In genomic region chr1:243559575-243560172, GRCh38 we compare ENCODE assay signal across 16 cellular contexts.
A peak's percentile ranks its signal among the peaks of the same experiment; 100 is the strongest.
DNase-seq lines count a peak whose midpoint lies in the region; ATAC-seq and TF ChIP-seq lines count a peak whose summit lies in the region.
"Had no signal": no experiment of that assay in that cellular context is flagged by ENCODE, and none has a peak within 500 bp of the region (broad histone marks: within the 10 kb centered on the region; RNA-seq: fewer than 3 reads in every experiment).

No MANE protein-coding gene starts in this region.

- H3K27ac ChIP-seq in mesenchymal stem cell (ENCODE audit: low read length, poor library complexity, severe bottlenecking): no peak overlapping the region
- no peak overlapping the region for H3K27ac ChIP-seq in coronary artery
- H3K27ac ChIP-seq: right lobe of liver, RWPE1 had no signal

- H2BK5ac ChIP-seq in mesenchymal stem cell (ENCODE audit: low read depth, low read length, poor library complexity, severe bottlenecking): no peak overlapping the region

- peak overlapping the region in 1 of 2 experiments; percentile 64 for H3K18ac ChIP-seq in mesenchymal stem cell (ENCODE audit: low read depth in 1 of 2, low read length in 2 of 2)

- no peak overlapping the region for H4K91ac ChIP-seq in mesenchymal stem cell (ENCODE audit: low read length)

- no peak overlapping the region for H3K23ac ChIP-seq in mesenchymal stem cell (ENCODE audit: low read length in 2 of 2)

- H3K4me3 ChIP-seq in mesenchymal stem cell (ENCODE audit: insufficient read depth in 1 of 2, low read depth in 1 of 2, low read length in 2 of 2) (no peak overlapping the region), coronary artery (no peak overlapping the region)
- H3K4me3 ChIP-seq: HAP-1, right lobe of liver had no signal

- H3K14ac ChIP-seq in mesenchymal stem cell (ENCODE audit: low read length in 2 of 2): no peak overlapping the region

- H3K4me2 ChIP-seq in mesenchymal stem cell (ENCODE audit: low read length, poor library complexity, severe bottlenecking): no peak overlapping the region

- no peak overlapping the region for H2AFZ ChIP-seq in mesenchymal stem cell (ENCODE audit: low read depth, low read length)

- H3K79me1 ChIP-seq in mesenchymal stem cell (replicated peaks; ENCODE audit: low read length, poor library complexity, severe bottlenecking): peaks cover 1% of the 10 kb centered on the region

- H3K27me3 ChIP-seq in mesenchymal stem cell (ENCODE audit: control insufficient read depth in 1 of 2, insufficient read depth in 1 of 2, low read length in 2 of 2): no peaks in the 10 kb centered on the region
- H3K27me3 ChIP-seq: right lobe of liver had no signal

- H3K9ac ChIP-seq in mesenchymal stem cell (ENCODE audit: low read length): no peak overlapping the region

- H2BK15ac ChIP-seq in mesenchymal stem cell (ENCODE audit: low read depth, poor library complexity, severe bottlenecking): no peak overlapping the region

- WGBS in mesenchymal stem cell: 49% methylated on average over 5 of the region's 7 CpGs

- peaks cover 9% of the 10 kb centered on the region for H3K9me3 ChIP-seq in mesenchymal stem cell (ENCODE audit: control insufficient read depth, low read length)
- H3K9me3 ChIP-seq: right lobe of liver had no signal

- TF ChIP-seq CTCF in coronary artery (IDR thresholded peaks at IDR 0.05): no peak

- peaks cover 3 to 42% of the 10 kb centered on the region in 2 experiments for H3K36me3 ChIP-seq in mesenchymal stem cell (ENCODE audit: control insufficient read depth in 1 of 2, insufficient read depth in 2 of 2, low read depth in 1 of 2, low read length in 2 of 2)
- H3K36me3 ChIP-seq: HAP-1, right lobe of liver had no signal

- no peak overlapping the region for H2BK120ac ChIP-seq in mesenchymal stem cell (ENCODE audit: low read depth, low read length)

- H4K8ac ChIP-seq in mesenchymal stem cell (ENCODE audit: low read length): peak overlapping the region; percentile 71

- no peak for ATAC-seq in GM21447 (IDR thresholded peaks at IDR 0.05; ENCODE audit: unreplicated experiment)
- ATAC-seq in HG03469 (IDR thresholded peaks at IDR 0.05; ENCODE audit: unreplicated experiment): no peak
- ATAC-seq: activated T-helper 17 cell treated with anti-CD3 and anti-CD28 coated beads, Interleukin-2, amount 50 U/mL, for 72 hours had no signal

- H2BK12ac ChIP-seq in mesenchymal stem cell (ENCODE audit: low read length in 2 of 2): no peak overlapping the region

- DNase-seq in DMS 273 treated with DMSO at 0.1 percent for 48 hours (lab: John Stamatoyannopoulos, UW) (peak; percentile 19), HPDE6-E6E7 (ENCODE audit: extremely low spot score) (peak; percentile 6), astrocyte of the hippocampus (ENCODE audit: low read depth, low spot score) (peak; percentile 20), mesenchymal stem cell (peak; percentile 85), coronary artery (ENCODE audit: low spot score) (no peak)
- DNase-seq in activated CD4-positive, alpha-beta T cell treated with anti-CD3 and anti-CD28 coated beads for 48 hours: no peak
- DNase-seq: activated CD4-positive, CD25-positive, alpha-beta regulatory T cell; hypothalamus; NCI-H2081 treated with DMSO at 0.1 percent for 48 hours; right lobe of liver; stimulated activated CD4-positive, alpha-beta T cell treated with anti-CD3 and anti-CD28 coated beads, Interleukin-1b, Interleukin-23, amount 100 ng/mL, for 48 hours had no signal

- no peak overlapping the region for H2AK5ac ChIP-seq in mesenchymal stem cell (ENCODE audit: low read length, severe bottlenecking)

- H3K4ac ChIP-seq in mesenchymal stem cell (ENCODE audit: low read depth in 1 of 2, low read length in 2 of 2): peak overlapping the region in 1 of 2 experiments; percentile 54

- H3K4me1 ChIP-seq in mesenchymal stem cell (ENCODE audit: control insufficient read depth, insufficient read depth, low read depth, low read length): no peaks in the 10 kb centered on the region
- H3K4me1 ChIP-seq: HAP-1, right lobe of liver had no signal

Comparison
In these comparisons a context has a peak if more than half of its experiments do, and no peak if none do; other contexts are left out.
1. DNase-seq: peak in DMS 273 treated with DMSO at 0.1 percent for 48 hours (single experiment), HPDE6-E6E7 (single experiment), astrocyte of the hippocampus (single experiment) and mesenchymal stem cell (single experiment); none in activated CD4-positive, alpha-beta T cell treated with anti-CD3 and anti-CD28 coated beads for 48 hours (single experiment) and coronary artery (single experiment).